20 cellular contexts compared by ENCODE assay signal in the genomic region with DNA sequence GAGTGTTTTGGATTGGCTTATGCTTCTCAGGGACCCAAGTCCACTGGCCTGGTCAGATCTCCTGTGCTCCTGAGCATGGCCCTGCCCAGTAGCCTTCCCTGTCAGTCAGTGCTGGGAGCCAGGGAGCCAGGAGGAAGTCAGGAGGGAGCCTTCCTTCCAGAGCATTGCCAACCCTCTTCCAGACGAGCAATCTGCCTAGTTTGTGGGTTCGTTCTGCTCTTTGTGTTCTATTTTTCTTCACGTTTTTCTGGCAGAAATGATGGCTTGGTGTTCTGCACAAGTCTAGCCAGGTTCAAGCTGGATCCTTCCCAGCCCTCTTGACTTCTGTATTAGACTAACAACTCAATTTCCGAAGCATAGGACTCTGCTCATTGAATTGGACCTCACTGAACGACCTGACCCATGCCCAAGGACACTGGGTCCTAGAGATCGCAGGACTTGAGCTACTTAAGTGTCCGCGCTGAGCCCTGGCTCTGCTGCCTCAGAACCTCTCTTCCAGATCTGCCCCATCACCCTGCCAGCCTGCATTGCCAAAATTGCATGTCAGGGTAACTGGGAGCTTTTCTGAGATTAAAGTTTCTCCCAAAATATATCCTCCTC.
"Had no signal": no experiment of that assay in that cellular context is flagged by ENCODE, and none has a peak within 500 bp of the region (broad histone marks: within the 10 kb centered on the region; RNA-seq: fewer than 3 reads in every experiment).

No MANE protein-coding gene starts in this region.

- H3K36me3 ChIP-seq: brain microvascular endothelial cell, gastrocnemius medialis, heart right ventricle, right atrium auricular region, suprapubic skin had no signal

- H3K27me3 Mint-ChIP-seq: effector memory CD8-positive, alpha-beta T cell; naive B cell had no signal

- H3K4me3 ChIP-seq: gastrocnemius medialis, heart right ventricle, right atrium auricular region, suprapubic skin had no signal

- H3K27ac Mint-ChIP-seq: activated B cell treated with CpG ODN at 0.5 μM for 24 hours; activated CD4-positive, alpha-beta T cell treated with anti-CD3 and anti-CD28 coated beads, Interleukin-2, amount 10 ng/mL, durations not matched to agents 24 days and 14 days; activated naive CD8-positive, alpha-beta T cell treated with anti-CD3 and anti-CD28 coated beads, Interleukin-2, amount 10 ng/mL, durations not matched to agents 7 days and 5 days; activated T-helper 1 cell treated with anti-CD3 and anti-CD28 coated beads, Interleukin-12 subunit alpha, Interleukin-12 subunit beta, Interleukin-2, Interleukin-4 antibody, amounts not matched to agents 30 ng/mL and 10 ng/mL and 1 ng/mL, durations not matched to agents 14 hours and 24 hours and 36 hours; effector memory CD8-positive, alpha-beta T cell had no signal

- H3K4me3 Mint-ChIP-seq: activated B cell treated with CpG ODN at 0.5 μM for 24 hours; activated CD4-positive, alpha-beta T cell treated with anti-CD3 and anti-CD28 coated beads, Interleukin-2, amount 10 ng/mL, durations not matched to agents 24 days and 14 days; activated naive CD8-positive, alpha-beta T cell treated with anti-CD3 and anti-CD28 coated beads, Interleukin-2, amount 10 ng/mL, durations not matched to agents 7 days and 5 days; activated T-helper 1 cell treated with anti-CD3 and anti-CD28 coated beads, Interleukin-12 subunit alpha, Interleukin-12 subunit beta, Interleukin-2, Interleukin-4 antibody, amounts not matched to agents 30 ng/mL and 10 ng/mL and 1 ng/mL, durations not matched to agents 14 hours and 24 hours and 36 hours; effector memory CD8-positive, alpha-beta T cell; naive B cell had no signal

- H3K27ac ChIP-seq: brain microvascular endothelial cell, epithelial cell of prostate, gastrocnemius medialis, heart right ventricle, right atrium auricular region, suprapubic skin had no signal

- H3K27me3 ChIP-seq: brain microvascular endothelial cell, gastrocnemius medialis, right atrium auricular region, suprapubic skin had no signal

- DNase-seq: activated B cell treated with CpG ODN at 0.5 μM for 24 hours; activated CD4-positive, alpha-beta T cell treated with anti-CD3 and anti-CD28 coated beads, Interleukin-2, amount 10 ng/mL, durations not matched to agents 24 days and 14 days; activated CD8-positive, alpha-beta memory T cell treated with anti-CD3 and anti-CD28 coated beads for 24 hours; activated naive CD8-positive, alpha-beta T cell treated with anti-CD3 and anti-CD28 coated beads, Interleukin-2, amount 10 ng/mL, durations not matched to agents 7 days and 5 days; brain microvascular endothelial cell; dermis blood vessel endothelial cell; effector memory CD8-positive, alpha-beta T cell; gastrocnemius medialis; heart right ventricle; left colon; naive B cell; occipital lobe; small intestine; stimulated activated CD4-positive, alpha-beta T cell treated with anti-CD3 and anti-CD28 coated beads, Interleukin-4, amount 100 ng/mL, for 4 hours; stimulated activated CD8-positive, alpha-beta memory T cell treated with anti-CD3 and anti-CD28 coated beads, Interleukin-4, amount 100 ng/mL, for 48 hours; stimulated activated naive CD4-positive, alpha-beta T cell treated with Interleukin-2 at 50 U/mL for 16 hours had no signal

- H3K9me3 ChIP-seq: gastrocnemius medialis, heart right ventricle, right atrium auricular region, suprapubic skin had no signal

- H3K9me3 Mint-ChIP-seq: activated B cell treated with CpG ODN at 0.5 μM for 24 hours; activated CD4-positive, alpha-beta T cell treated with anti-CD3 and anti-CD28 coated beads, Interleukin-2, amount 10 ng/mL, durations not matched to agents 24 days and 14 days; activated naive CD8-positive, alpha-beta T cell treated with anti-CD3 and anti-CD28 coated beads, Interleukin-2, amount 10 ng/mL, durations not matched to agents 7 days and 5 days; activated T-helper 1 cell treated with anti-CD3 and anti-CD28 coated beads, Interleukin-12 subunit alpha, Interleukin-12 subunit beta, Interleukin-2, Interleukin-4 antibody, amounts not matched to agents 30 ng/mL and 10 ng/mL and 1 ng/mL, durations not matched to agents 14 hours and 24 hours and 36 hours; effector memory CD8-positive, alpha-beta T cell; naive B cell had no signal

- H3K4me1 ChIP-seq: right atrium auricular region had no signal

- H3K36me3 Mint-ChIP-seq: activated naive CD8-positive, alpha-beta T cell treated with anti-CD3 and anti-CD28 coated beads, Interleukin-2, amount 10 ng/mL, durations not matched to agents 7 days and 5 days; naive B cell had no signal

- ATAC-seq: effector memory CD8-positive, alpha-beta T cell; gastrocnemius medialis; heart right ventricle; left colon had no signal
